Comparison of ENCODE assay signal across 8 cellular contexts in the genomic region with DNA sequence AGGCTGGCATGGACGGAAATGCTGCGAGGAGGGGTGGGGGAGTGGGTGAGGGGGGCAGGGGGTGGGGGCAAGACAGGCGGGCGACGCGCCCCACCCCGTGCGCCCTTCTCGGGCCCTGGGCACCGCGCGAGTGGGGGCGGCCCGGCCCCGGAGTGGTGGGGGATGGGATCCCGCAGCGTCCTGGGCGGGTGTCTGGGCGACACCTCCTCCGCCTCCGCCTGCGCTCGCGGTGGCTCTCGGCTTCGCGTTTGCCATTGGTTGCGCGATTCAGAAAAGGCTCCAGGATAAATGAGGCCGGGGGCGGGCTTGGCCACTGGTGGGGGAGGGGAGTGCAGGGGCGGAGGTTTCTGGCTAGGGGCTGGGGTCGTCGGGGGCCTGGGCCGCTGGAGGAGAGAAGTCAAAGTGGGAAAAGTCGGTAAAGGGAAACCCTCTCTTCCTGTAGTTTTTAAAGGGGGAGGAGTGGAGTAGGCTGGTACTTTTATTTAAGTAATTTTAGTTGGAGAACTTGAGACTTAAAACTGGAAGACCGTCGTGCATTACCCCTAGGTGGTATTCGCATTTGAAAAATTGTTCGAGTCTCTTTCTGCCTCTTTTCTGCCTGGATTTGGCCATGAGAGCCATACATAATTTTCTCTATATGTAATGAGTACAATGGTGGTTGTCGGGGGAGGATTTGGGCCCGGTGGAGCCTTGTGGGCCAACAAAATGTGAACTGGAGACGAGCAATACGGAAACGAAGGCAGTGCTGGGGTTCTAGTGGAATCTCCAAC. TPM values are rescaled to one million over a fixed set of nuclear protein-coding genes. Genes with fewer than 3 reads are reported as not detected.
DNase-seq lines count a peak whose midpoint lies in the region; ATAC-seq and TF ChIP-seq lines count a peak whose summit lies in the region.

No MANE protein-coding gene starts in this region.

- TF ChIP-seq CTCF in MM.1S (IDR thresholded peaks at IDR 0.05; ENCODE audit: low read length) = no peak
- no peak for TF ChIP-seq CTCF in neural cell (IDR thresholded peaks at IDR 0.05; ENCODE audit: poor library complexity, severe bottlenecking)

- H3K4me3 ChIP-seq in MM.1S (ENCODE audit: low read length) = peak overlapping the region; percentile 55
- peak overlapping the region; percentile 78 for H3K4me3 ChIP-seq in SJSA1
- H3K4me3 ChIP-seq in duodenal mucosa (ENCODE audit: low read depth in 1 of 2, low read length in 2 of 2) = peak overlapping the region; percentile 43 to 48
- peak overlapping the region; percentile 84 for H3K4me3 ChIP-seq in neural cell (ENCODE audit: low read length)

- no peaks in the 10 kb centered on the region for H3K9me3 ChIP-seq in MM.1S (replicated peaks; ENCODE audit: insufficient read depth, low read length)
- H3K9me3 ChIP-seq in SJSA1 (replicated peaks) = peaks cover 3% of the 10 kb centered on the region; the same call in 1 of the 2 replicates
- H3K9me3 ChIP-seq in duodenal mucosa (ENCODE audit: control insufficient read depth in 1 of 2, low read length in 2 of 2) = no peaks in the 10 kb centered on the region
- no peaks in the 10 kb centered on the region for H3K9me3 ChIP-seq in neural cell (ENCODE audit: low read length)

- H3F3A ChIP-seq in MM.1S (ENCODE audit: insufficient read depth, low read length) (peaks cover 18% of the 10 kb centered on the region; the same call in 1 of the 2 replicates), neural cell (ENCODE audit: insufficient read depth, low read length, poor library complexity, severe bottlenecking) (peaks cover 17% of the 10 kb centered on the region)

- H3K27ac ChIP-seq in MM.1S (ENCODE audit: low read length) (no peak overlapping the region), SJSA1 (peak overlapping the region; percentile 49), duodenal mucosa (ENCODE audit: low read depth, low read length) (no peak overlapping the region), neural cell (ENCODE audit: low read length) (peak overlapping the region; percentile 85)

- H3K4me1 ChIP-seq in MM.1S (ENCODE audit: low read length) = peaks cover 9% of the 10 kb centered on the region; the same call in 1 of the 2 replicates
- peaks cover 53% of the 10 kb centered on the region for H3K4me1 ChIP-seq in SJSA1 (replicated peaks)
- peaks cover 33 to 35% of the 10 kb centered on the region in 2 donors for H3K4me1 ChIP-seq in duodenal mucosa (ENCODE audit: control insufficient read depth in 1 of 2, insufficient read depth in 2 of 2, low read length in 2 of 2)

- no peak for TF ChIP-seq RAD21 in neural cell (conservative IDR thresholded peaks at IDR 0.05)

- H3K36me3 ChIP-seq in MM.1S (replicated peaks; ENCODE audit: insufficient read depth, low read length) = no peaks in the 10 kb centered on the region
- H3K36me3 ChIP-seq in SJSA1 = peaks cover 12% of the 10 kb centered on the region
- no peaks in the 10 kb centered on the region for H3K36me3 ChIP-seq in duodenal mucosa (ENCODE audit: control insufficient read depth in 1 of 2, insufficient read depth in 2 of 2, low read length in 2 of 2)
- no peaks in the 10 kb centered on the region for H3K36me3 ChIP-seq in neural cell (ENCODE audit: insufficient read depth, low read length)

- peaks cover 92% of the 10 kb centered on the region for H3K27me3 ChIP-seq in MM.1S (replicated peaks; ENCODE audit: insufficient read depth, low read length)
- H3K27me3 ChIP-seq in SJSA1 (replicated peaks) = peaks cover 15% of the 10 kb centered on the region
- H3K27me3 ChIP-seq in duodenal mucosa (ENCODE audit: control insufficient read depth in 1 of 2, insufficient read depth in 2 of 2, low read length in 2 of 2) = peaks cover 74 to 94% of the 10 kb centered on the region in 2 donors
- no peaks in the 10 kb centered on the region for H3K27me3 ChIP-seq in neural cell (ENCODE audit: insufficient read depth, low read depth, low read length)

- H3K9ac ChIP-seq in MM.1S (ENCODE audit: low read length) (no peak overlapping the region), duodenal mucosa (ENCODE audit: low read depth in 1 of 2, low read length in 2 of 2) (no peak overlapping the region), neural cell (ENCODE audit: low read length) (peak overlapping the region; percentile 84)

- H3K9me2 ChIP-seq in MM.1S (replicated peaks; ENCODE audit: insufficient read depth, low read length) = no peaks in the 10 kb centered on the region
- no peaks in the 10 kb centered on the region for H3K9me2 ChIP-seq in neural cell (ENCODE audit: insufficient read depth, low read length)

- H3K79me2 ChIP-seq in MM.1S (ENCODE audit: low read length) (no peaks in the 10 kb centered on the region), neural cell (replicated peaks; ENCODE audit: insufficient read depth, low read length) (peaks cover 77% of the 10 kb centered on the region)

- peak; percentile 24 for ATAC-seq in GM21717 (IDR thresholded peaks at IDR 0.05; ENCODE audit: unreplicated experiment)
- no peak for ATAC-seq in GM19023 (IDR thresholded peaks at IDR 0.05; ENCODE audit: unreplicated experiment)

- TF ChIP-seq EP300 in neural cell (conservative IDR thresholded peaks at IDR 0.05; ENCODE audit: poor library complexity, severe bottlenecking) = no peak

- DNase-seq in DMS53 (lab: John Stamatoyannopoulos, UW) (peak; percentile 99), MM.1S (no peak), SJSA1 (ENCODE audit: low read depth in 1 of 2, low spot score in 2 of 2) (peak; percentile 57 to 91), KG1 (lab: John Stamatoyannopoulos, UW) (no peak)

- H4K20me1 ChIP-seq in MM.1S (ENCODE audit: insufficient read depth, low read length) (peaks cover 9% of the 10 kb centered on the region; the same call in 1 of the 2 replicates), neural cell (ENCODE audit: insufficient read depth) (peaks cover 4% of the 10 kb centered on the region)

- H2AFZ ChIP-seq in MM.1S (ENCODE audit: low read length) (no peak overlapping the region), neural cell (ENCODE audit: low read depth, low read length) (no peak overlapping the region)

- peak overlapping the region; percentile 91 for H3K4me2 ChIP-seq in MM.1S (ENCODE audit: low read depth, low read length)
- peak overlapping the region; percentile 94 for H3K4me2 ChIP-seq in neural cell (ENCODE audit: low read length)

TF ChIP-seq in neural cell, 6 proteins besides CTCF, POLR2A, EP300 and RAD21:
- TF ChIP-seq POLR2AphosphoS5 (IDR thresholded peaks at IDR 0.05) = no peak
- TF ChIP-seq MXI1 (conservative IDR thresholded peaks at IDR 0.05; ENCODE audit: poor library complexity, severe bottlenecking) = no peak
- no peak for TF ChIP-seq SMC3 (conservative IDR thresholded peaks at IDR 0.05; ENCODE audit: poor library complexity)
- TF ChIP-seq EZH2 (IDR thresholded peaks at IDR 0.05; ENCODE audit: borderline replicate concordance, insufficient read depth, low read length, poor library complexity, severe bottlenecking) = no peak
- TF ChIP-seq TAF1 (IDR thresholded peaks at IDR 0.05; ENCODE audit: low read depth) = no peak
- TF ChIP-seq, protein P1, sequence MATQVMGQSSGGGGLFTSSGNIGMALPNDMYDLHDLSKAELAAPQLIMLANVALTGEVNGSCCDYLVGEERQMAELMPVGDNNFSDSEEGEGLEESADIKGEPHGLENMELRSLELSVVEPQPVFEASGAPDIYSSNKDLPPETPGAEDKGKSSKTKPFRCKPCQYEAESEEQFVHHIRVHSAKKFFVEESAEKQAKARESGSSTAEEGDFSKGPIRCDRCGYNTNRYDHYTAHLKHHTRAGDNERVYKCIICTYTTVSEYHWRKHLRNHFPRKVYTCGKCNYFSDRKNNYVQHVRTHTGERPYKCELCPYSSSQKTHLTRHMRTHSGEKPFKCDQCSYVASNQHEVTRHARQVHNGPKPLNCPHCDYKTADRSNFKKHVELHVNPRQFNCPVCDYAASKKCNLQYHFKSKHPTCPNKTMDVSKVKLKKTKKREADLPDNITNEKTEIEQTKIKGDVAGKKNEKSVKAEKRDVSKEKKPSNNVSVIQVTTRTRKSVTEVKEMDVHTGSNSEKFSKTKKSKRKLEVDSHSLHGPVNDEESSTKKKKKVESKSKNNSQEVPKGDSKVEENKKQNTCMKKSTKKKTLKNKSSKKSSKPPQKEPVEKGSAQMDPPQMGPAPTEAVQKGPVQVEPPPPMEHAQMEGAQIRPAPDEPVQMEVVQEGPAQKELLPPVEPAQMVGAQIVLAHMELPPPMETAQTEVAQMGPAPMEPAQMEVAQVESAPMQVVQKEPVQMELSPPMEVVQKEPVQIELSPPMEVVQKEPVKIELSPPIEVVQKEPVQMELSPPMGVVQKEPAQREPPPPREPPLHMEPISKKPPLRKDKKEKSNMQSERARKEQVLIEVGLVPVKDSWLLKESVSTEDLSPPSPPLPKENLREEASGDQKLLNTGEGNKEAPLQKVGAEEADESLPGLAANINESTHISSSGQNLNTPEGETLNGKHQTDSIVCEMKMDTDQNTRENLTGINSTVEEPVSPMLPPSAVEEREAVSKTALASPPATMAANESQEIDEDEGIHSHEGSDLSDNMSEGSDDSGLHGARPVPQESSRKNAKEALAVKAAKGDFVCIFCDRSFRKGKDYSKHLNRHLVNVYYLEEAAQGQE (IDR thresholded peaks at IDR 0.05; ENCODE audit: borderline replicate concordance) = no peak

RNA-seq across cellular contexts. Expression of a gene that starts 1.0 kb away (rescaled TPM):
- total RNA-seq in SJSA1 (2014; rRNA removed; shearing (Covaris generic)) = 189 and 220 TPM in 2 replicates
- 26.3 and 29.6 TPM in 2 replicates for polyA plus RNA-seq in neural cell
- 64.5 and 82.2 TPM in 2 replicates for polyA minus RNA-seq in neural cell

Comparison
In these comparisons a context has a peak if more than half of its experiments do, and no peak if none do; other contexts are left out.
1. DNase-seq: peak in DMS53 (single experiment) and SJSA1 (2 of 2); none in MM.1S (single experiment) and KG1 (single experiment).
2. H3K27ac ChIP-seq: peak in SJSA1 (single experiment) and neural cell (single experiment); none in MM.1S (single experiment) and duodenal mucosa (single experiment).
3. Peak in every context shown above with its lines, with median percentiles within 50 percentile points of each other: H3K4me3 ChIP-seq.